In genomic region chr12:108804361-108804949, GRCh38 we compare ENCODE assay signal across 8 cellular contexts. TPM values are rescaled to one million over a fixed set of nuclear protein-coding genes. Genes with fewer than 3 reads are reported as not detected.
A peak's percentile ranks its signal among the peaks of the same experiment; 100 is the strongest.
DNase-seq lines count a peak whose midpoint lies in the region; TF ChIP-seq lines count a peak whose summit lies in the region.

No MANE protein-coding gene starts in this region.

- no peak for TF ChIP-seq POLR2A in stomach (IDR thresholded peaks at IDR 0.05)

- no peaks in the 10 kb centered on the region for H3K27me3 ChIP-seq in stomach

- H3K9me3 ChIP-seq in HEK293 (ENCODE audit: control insufficient read depth, insufficient read depth, low read depth, low read length): no peaks in the 10 kb centered on the region
- no peaks in the 10 kb centered on the region for H3K9me3 ChIP-seq in stomach

- DNase-seq in astrocyte of the spinal cord (ENCODE audit: low read depth, low spot score) (peak; percentile 98), iris pigment epithelial cell (ENCODE audit: low read depth) (peak; percentile 89), stomach (no peak), UCSD-AML1 (lab: John Stamatoyannopoulos, UW; ENCODE audit: unreplicated experiment) (no peak), germinal center (ENCODE audit: low spot score) (no peak), GM20000 (ENCODE audit: low spot score) (no peak), NCI-H1436 (lab: John Stamatoyannopoulos, UW) (no peak)

- TF ChIP-seq EP300 in stomach (IDR thresholded peaks at IDR 0.05): no peak

- CTCF ChIA-PET in HEK293 (lab: Yijun Ruan, JAX): interaction anchor here (0.5 to 10.7 kb wide), 32 partner anchors 10 to 589 kb away, joined by 3 to 254 read pairs (median 4); partner anchors contain the start of gene SSH1

- POLR2A ChIA-PET in HEK293 (lab: Yijun Ruan, JAX): interaction anchor here (0.5 to 1.7 kb wide), 5 partner anchors 10 to 140 kb away, joined by 3 to 7 read pairs (median 4); no protein-coding TSS in a partner anchor

- H3K36me3 ChIP-seq in HEK293 (ENCODE audit: control insufficient read depth in 2 of 2, insufficient read depth in 1 of 2, low read length in 2 of 2) (peaks cover 7 to 76% of the 10 kb centered on the region in 2 experiments), stomach (peaks cover 43 to 82% (median 74%) of the 10 kb centered on the region in 4 donors)

- H3K4me1 ChIP-seq in HEK293 (ENCODE audit: control insufficient read depth, insufficient read depth, low read length) (no peaks in the 10 kb centered on the region), stomach (peaks cover 0 to 66% (median 35%) of the 10 kb centered on the region in 4 donors)

- H3K27ac ChIP-seq in HEK293 (ENCODE audit: extremely low read depth, low read depth, low read length) (no peak overlapping the region), stomach (peak overlapping the region; percentile 5 to 87 (median 85))

- no peak overlapping the region for H3K4me3 ChIP-seq in HEK293 (ENCODE audit: low read depth, low read length)
- H3K4me3 ChIP-seq in astrocyte of the spinal cord (ENCODE audit: low read depth, low read length): no peak overlapping the region
- no peak overlapping the region for H3K4me3 ChIP-seq in stomach

- intact Hi-C loops in stomach (cut with DNase I; ENCODE audit: low total_unique reads): loop anchor here (5.0 to 10.0 kb wide), 2 partner anchors 137 to 240 kb away; partner anchors contain the start of genes ISCU and SART3

- 44 to 70% (median 57%) methylated on average over 10 of the region's 10 CpGs for WGBS in stomach, 5 donors

- in situ Hi-C loops in astrocyte of the spinal cord (cut with HindIII; ENCODE audit: low sequenced_read_pairs): no loop called here

- TF ChIP-seq CTCF in HEK293 (tag by site-specific recombination; IDR thresholded peaks at IDR 0.05): no peak
- TF ChIP-seq CTCF in astrocyte of the spinal cord (IDR thresholded peaks at IDR 0.05; ENCODE audit: low read depth, low read length): no peak
- TF ChIP-seq CTCF in stomach (IDR thresholded peaks at IDR 0.05): no peak
- no peak for TF ChIP-seq CTCF in GM20000 (IDR thresholded peaks at IDR 0.05; ENCODE audit: extremely low read depth, missing control alignments)

TF ChIP-seq in HEK293, 187 proteins besides CTCF, POLR2A, EP300 and RAD21:
- TF ChIP-seq ZIC2 (tag by site-specific recombination; IDR thresholded peaks at IDR 0.05): peak; percentile 86
- TF ChIP-seq ZNF132 (tag by site-specific recombination; IDR thresholded peaks at IDR 0.05; ENCODE audit: borderline replicate concordance): no peak

RNA-seq across cellular contexts. Expression of gene SSH1, which starts 52.9 kb away (rescaled TPM):
- 100 to 1,000 TPM in 1 of 5 donors, 10 to 100 TPM in 4; 10.1 to 172 (median 22.9) TPM for total RNA-seq in stomach
- polyA plus RNA-seq in stomach: 1 to 10 TPM; 2.3 to 6.0 (median 3.2) TPM

Comparison
In these comparisons a context has a peak if more than half of its experiments do, and no peak if none do; other contexts are left out.
1. DNase-seq: peak in astrocyte of the spinal cord (single experiment) and iris pigment epithelial cell (single experiment); none in stomach (single experiment), UCSD-AML1 (single experiment), germinal center (single experiment), GM20000 (single experiment) and NCI-H1436 (single experiment).